In genomic region chrX:46254623-46255022, GRCh38 we compare ENCODE assay signal across 1 cellular context.
TF ChIP-seq lines count a peak whose summit lies in the region.

No MANE protein-coding gene starts in this region.

TF ChIP-seq in GM23338, 12 proteins besides CTCF, POLR2A, EP300 and RAD21:
- TF ChIP-seq ZNF462 (CRISPR knock-in tag; IDR thresholded peaks at IDR 0.05) (no peak), CREB1 (CRISPR knock-in tag; IDR thresholded peaks at IDR 0.05; ENCODE audit: low read depth) (no peak), JUNB (IDR thresholded peaks at IDR 0.05; ENCODE audit: unreplicated experiment) (no peak), NANOG (IDR thresholded peaks at IDR 0.05; ENCODE audit: borderline replicate concordance) (no peak), ZNF114 (CRISPR knock-in tag; IDR thresholded peaks at IDR 0.05) (no peak)
